In the genomic region with DNA sequence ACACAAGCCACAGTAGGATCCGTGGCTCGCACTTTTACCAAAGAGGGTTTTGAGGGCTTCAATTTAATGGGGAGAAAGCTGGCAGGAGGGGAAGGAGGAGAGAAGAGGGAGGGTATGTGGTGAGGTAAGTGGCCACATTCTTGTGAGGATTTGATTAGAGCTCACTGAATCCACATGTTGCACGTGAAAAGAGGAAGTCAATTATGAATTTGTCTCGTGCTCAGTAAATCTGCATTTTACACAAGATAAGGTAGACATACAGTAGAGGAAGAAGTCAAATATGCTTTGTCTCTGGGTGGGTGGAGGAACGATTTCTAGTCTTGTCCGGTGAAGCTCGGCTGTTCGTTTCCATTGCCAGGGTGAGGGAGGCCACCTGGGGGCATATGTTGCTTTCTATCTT, we compare ENCODE assay signal across 8 cellular contexts. TPM values are rescaled to one million over a fixed set of nuclear protein-coding genes. Genes with fewer than 3 reads are reported as not detected.
DNase-seq lines count a peak whose midpoint lies in the region; ATAC-seq, FAIRE-seq and TF ChIP-seq lines count a peak whose summit lies in the region.

No MANE protein-coding gene starts in this region.

- FAIRE-seq in GM12892 (lab: Jason Lieb, UNC), result peak; percentile 27

- ATAC-seq in Panc1 (no peak), psoas muscle (no peak), HG03520 (IDR thresholded peaks at IDR 0.05; ENCODE audit: unreplicated experiment) (no peak), HG02884 (IDR thresholded peaks at IDR 0.05; ENCODE audit: unreplicated experiment) (no peak)

- H3K27ac ChIP-seq in Panc1 (ENCODE audit: low read length) (peak overlapping the region; percentile 90), psoas muscle (peak overlapping the region; percentile 93)

- CTCF ChIA-PET in Panc1 (lab: Charles Lee), result no interaction called here

- WGBS in psoas muscle, 3 donors, result 18 to 31% (median 30%) methylated on average over 8 of the region's 8 CpGs

- intact Hi-C loops in Panc1 (cut with micrococcal nuclease; ENCODE audit: unreplicated experiment) (no loop called here), psoas muscle (cut with DNase I) (loop anchor here in 1 of 2 donors (5.0 kb wide), 1 partner anchor 34 kb away; a partner anchor contains a TSS)

- TF ChIP-seq CTCF in Panc1 (IDR thresholded peaks at IDR 0.05) (no peak), epithelial cell of proximal tubule (conservative IDR thresholded peaks at IDR 0.05; ENCODE audit: low read depth, low read length) (no peak), psoas muscle (IDR thresholded peaks at IDR 0.05) (no peak)

- in situ Hi-C loops in Panc1 (cut with HindIII; ENCODE audit: low pct_unique_long_range_greater_than_20kb, low sequenced_read_pairs), result no loop called here

- H3K36me3 ChIP-seq in Panc1 (ENCODE audit: control insufficient read depth, insufficient read depth, low read length) (peaks cover 2% of the 10 kb centered on the region; the same call in 1 of the 2 replicates), psoas muscle (ENCODE audit: insufficient read depth in 1 of 2, low read depth in 1 of 2) (peaks cover 0 to 51% of the 10 kb centered on the region in 2 donors)

- DNase-seq in GM12892 (ENCODE audit: insufficient read length), result no peak
- DNase-seq in Panc1 (ENCODE audit: low read depth, low spot score), result no peak
- no peak for DNase-seq in epithelial cell of proximal tubule (ENCODE audit: low read depth)
- DNase-seq in psoas muscle, result no peak
- no peak for DNase-seq in GM03348 (ENCODE audit: low spot score)
- no peak for DNase-seq in NCI-H510A treated with DMSO at 0.1 percent for 48 hours (lab: John Stamatoyannopoulos, UW)

- H3K27me3 ChIP-seq in Panc1 (ENCODE audit: control insufficient read depth, insufficient read depth, low read length) (no peaks in the 10 kb centered on the region), psoas muscle (ENCODE audit: insufficient read depth in 3 of 3, low read length in 2 of 3) (peaks cover 3 to 15% (median 5%) of the 10 kb centered on the region in 3 donors)

- BruUV-seq in Panc1 (replicated peaks; lab: Mats Ljungman, UMichigan), result no TSS peak

- H3K9me3 ChIP-seq in Panc1 (ENCODE audit: control insufficient read depth, insufficient read depth, low read depth, low read length), result peaks cover 41% of the 10 kb centered on the region
- no peaks in the 10 kb centered on the region for H3K9me3 ChIP-seq in psoas muscle

- H3K4me3 ChIP-seq in Panc1 (ENCODE audit: low read depth in 2 of 2, low read length in 2 of 2) (peak overlapping the region; percentile 75 to 86), epithelial cell of proximal tubule (ENCODE audit: low read depth, low read length) (peak overlapping the region; percentile 80), psoas muscle (peak overlapping the region; percentile 91)

- no peaks in the 10 kb centered on the region; the same call in 1 of the 2 replicates for H3K4me1 ChIP-seq in Panc1 (ENCODE audit: control insufficient read depth, insufficient read depth, low read length)
- H3K4me1 ChIP-seq in psoas muscle, result peaks cover 7% of the 10 kb centered on the region

- POLR2A ChIA-PET in Panc1 (lab: Charles Lee), result no interaction called here

- no peak for TF ChIP-seq POLR2A in GM12892 (IDR thresholded peaks at IDR 0.05; ENCODE audit: low read depth, low read length)

RNA-seq across cellular contexts. Expression of a gene that starts 0.9 kb away (rescaled TPM):
- 10.8 TPM for polyA plus RNA-seq in GM12892 (2012; ENCODE audit: missing spikeins)
- total RNA-seq in Panc1 (2021; ENCODE audit: unreplicated experiment) (8.7 TPM), epithelial cell of proximal tubule (5.4 and 8.7 TPM in 2 replicates), psoas muscle (10 to 100 TPM in 1 of 4 donors, 1 to 10 TPM in 3; 5.8 to 12.2 (median 7.4) TPM)
- 6.8 TPM for polyA plus RNA-seq in Panc1 (2012; ENCODE audit: insufficient read length)
- polyA plus RNA-seq in psoas muscle, result 10 to 100 TPM in 1 of 3 donors, 1 to 10 TPM in 2; 7.1 to 19.3 (median 8.0) TPM

RNA-seq across cellular contexts. Expression of a gene that starts 5.0 kb away (rescaled TPM):
- polyA plus RNA-seq in GM12892 (2012; ENCODE audit: missing spikeins), result 0.15 TPM
- 0.08 TPM for total RNA-seq in Panc1 (2021; ENCODE audit: unreplicated experiment)
- 0.29 TPM for polyA plus RNA-seq in Panc1 (2012; ENCODE audit: insufficient read length)
- total RNA-seq in epithelial cell of proximal tubule, result not detected in 2 replicates
- total RNA-seq in psoas muscle, result 1 to 10 TPM in 1 of 4 donors, under 1 TPM in 3; 0.40 to 3.2 (median 0.41) TPM
- polyA plus RNA-seq in psoas muscle, result under 1 TPM; 0.05 to 0.37 (median 0.25) TPM

RNA-seq across cellular contexts. Expression of a gene that starts 32.5 kb away (rescaled TPM):
- 0.72 TPM for polyA plus RNA-seq in GM12892 (2012; ENCODE audit: missing spikeins)
- total RNA-seq in Panc1 (2021; ENCODE audit: unreplicated experiment) (not detected), epithelial cell of proximal tubule (1.2 and 1.7 TPM in 2 replicates), psoas muscle (10 to 100 TPM in 1 of 4 donors, 1 to 10 TPM in 3; 6.8 to 12.3 (median 8.0) TPM)
- polyA plus RNA-seq in Panc1 (2012; ENCODE audit: insufficient read length), result not detected
- 10 to 100 TPM in 1 of 3 donors, 1 to 10 TPM in 2; 3.7 to 11.2 (median 3.9) TPM for polyA plus RNA-seq in psoas muscle
